In the genomic region with DNA sequence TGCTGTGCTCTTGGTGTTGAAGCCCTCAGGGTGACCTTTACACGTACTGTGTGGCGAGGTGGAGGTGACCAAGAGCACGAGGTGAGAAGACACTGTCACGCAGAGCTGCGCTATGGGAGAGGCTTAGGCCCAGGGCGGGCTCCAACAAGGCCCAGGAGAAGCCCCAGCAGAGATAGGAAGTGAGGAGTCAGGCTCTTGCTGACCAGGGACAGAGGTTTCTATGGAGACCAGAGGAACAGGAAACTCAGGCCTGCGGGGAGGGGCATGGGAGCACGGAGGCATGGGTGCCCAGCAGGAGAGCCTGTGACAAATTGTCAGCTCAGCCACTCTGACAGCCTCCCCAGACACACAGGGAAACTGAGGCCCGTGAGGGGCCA, we compare ENCODE assay signal across 8 cellular contexts. TPM values are rescaled to one million over a fixed set of nuclear protein-coding genes. Genes with fewer than 3 reads are reported as not detected.
DNase-seq lines count a peak whose midpoint lies in the region; ATAC-seq lines count a peak whose summit lies in the region.

No MANE protein-coding gene starts in this region.

- H3K4me3 ChIP-seq in H7 (ENCODE audit: insufficient read depth, low read depth, low read length): no peak overlapping the region

- H3K4me3 Mint-ChIP-seq in activated naive CD4-positive, alpha-beta T cell treated with anti-CD3 and anti-CD28 coated beads for 36 hours: peak overlapping the region; percentile 78
- H3K4me3 Mint-ChIP-seq in activated T-helper 17 cell treated with anti-CD3 and anti-CD28 coated beads, Interleukin-2, amount 50 U/mL, for 72 hours: peak overlapping the region; percentile 92

- H3K27me3 Mint-ChIP-seq in activated naive CD4-positive, alpha-beta T cell treated with anti-CD3 and anti-CD28 coated beads for 36 hours (ENCODE audit: low read depth): no peaks in the 10 kb centered on the region
- no peaks in the 10 kb centered on the region for H3K27me3 Mint-ChIP-seq in activated T-helper 17 cell treated with anti-CD3 and anti-CD28 coated beads, Interleukin-2, amount 50 U/mL, for 72 hours

- ATAC-seq in activated T-helper 17 cell treated with anti-CD3 and anti-CD28 coated beads, Interleukin-2, amount 50 U/mL, for 72 hours (replicated peaks): no peak
- ATAC-seq in sciatic nerve (peak; percentile 68), GM19324 (IDR thresholded peaks at IDR 0.05; ENCODE audit: low FRiP score, unreplicated experiment) (no peak)

- CTCF ChIA-PET in activated naive CD4-positive, alpha-beta T cell treated with anti-CD3 and anti-CD28 coated beads for 36 hours (lab: Charles Lee): interaction anchor here (1.0 to 15.3 kb wide), 2 partner anchors 13 to 26 kb away, joined by 3 to 368 read pairs; a partner anchor contains a TSS

- H3K27me3 ChIP-seq in H7 (ENCODE audit: control insufficient read depth, insufficient read depth, low read length): no peaks in the 10 kb centered on the region

- peaks cover 3% of the 10 kb centered on the region for H3K36me3 ChIP-seq in H7 (replicated peaks; ENCODE audit: control insufficient read depth, insufficient read depth, low read length)

- H3K27ac Mint-ChIP-seq in activated naive CD4-positive, alpha-beta T cell treated with anti-CD3 and anti-CD28 coated beads for 36 hours: peak overlapping the region; percentile 95
- peak overlapping the region; percentile 94 for H3K27ac Mint-ChIP-seq in activated T-helper 17 cell treated with anti-CD3 and anti-CD28 coated beads, Interleukin-2, amount 50 U/mL, for 72 hours

- peaks cover 3% of the 10 kb centered on the region for H3K36me3 Mint-ChIP-seq in activated naive CD4-positive, alpha-beta T cell treated with anti-CD3 and anti-CD28 coated beads for 36 hours (ENCODE audit: low read depth)
- H3K36me3 Mint-ChIP-seq in activated T-helper 17 cell treated with anti-CD3 and anti-CD28 coated beads, Interleukin-2, amount 50 U/mL, for 72 hours (ENCODE audit: low read depth): peaks cover 9% of the 10 kb centered on the region

- H3K9me3 Mint-ChIP-seq in activated naive CD4-positive, alpha-beta T cell treated with anti-CD3 and anti-CD28 coated beads for 36 hours: no peaks in the 10 kb centered on the region
- H3K9me3 Mint-ChIP-seq in activated T-helper 17 cell treated with anti-CD3 and anti-CD28 coated beads, Interleukin-2, amount 50 U/mL, for 72 hours: no peaks in the 10 kb centered on the region

- intact Hi-C loops in activated naive CD4-positive, alpha-beta T cell treated with anti-CD3 and anti-CD28 coated beads for 36 hours (cut with micrococcal nuclease): no loop called here
- intact Hi-C loops in cardiac septum (cut with DNase I): no loop called here
- intact Hi-C loops in sciatic nerve (cut with DNase I): no loop called here

- H3K4me1 Mint-ChIP-seq in activated naive CD4-positive, alpha-beta T cell treated with anti-CD3 and anti-CD28 coated beads for 36 hours (ENCODE audit: low read depth): peaks cover 52% of the 10 kb centered on the region
- H3K4me1 Mint-ChIP-seq in activated T-helper 17 cell treated with anti-CD3 and anti-CD28 coated beads, Interleukin-2, amount 50 U/mL, for 72 hours: peaks cover 10% of the 10 kb centered on the region

- DNase-seq in activated naive CD4-positive, alpha-beta T cell treated with anti-CD3 and anti-CD28 coated beads for 36 hours: no peak
- no peak for DNase-seq in activated naive CD4-positive, alpha-beta T cell (lab: John Stamatoyannopoulos, UW)
- peak; percentile 89 for DNase-seq in cardiac septum (ENCODE audit: low spot score)
- DNase-seq in sciatic nerve (ENCODE audit: low spot score): no peak
- no peak for DNase-seq in H7
- DNase-seq in stimulated activated CD4-positive, alpha-beta T cell treated with anti-CD3 and anti-CD28 coated beads, Interleukin-2, amount 100 ng/mL, for 48 hours: no peak

RNA-seq across cellular contexts. Expression of a gene that starts 15.8 kb away (rescaled TPM):
- 10 to 100 TPM; 82.9 to 89.2 TPM for total RNA-seq in activated naive CD4-positive, alpha-beta T cell treated with anti-CD3 and anti-CD28 coated beads for 36 hours
- total RNA-seq in activated T-helper 17 cell treated with anti-CD3 and anti-CD28 coated beads, Interleukin-2, amount 50 U/mL, for 72 hours: 100 to 1,000 TPM in 1 of 2 donors, 10 to 100 TPM in 1; 78.9 to 100 TPM
- 66.8 TPM for total RNA-seq in cardiac septum
- 45.5 TPM for total RNA-seq in sciatic nerve
- total RNA-seq in H7 (2014; rRNA removed; shearing (Covaris generic)): 80.8 and 109 TPM in 2 replicates

RNA-seq across cellular contexts. Expression of a gene that starts 18.4 kb away (rescaled TPM):
- 1 to 10 TPM; 2.9 to 4.6 TPM for total RNA-seq in activated naive CD4-positive, alpha-beta T cell treated with anti-CD3 and anti-CD28 coated beads for 36 hours
- 10 to 100 TPM in 1 of 2 donors, 1 to 10 TPM in 1; 8.5 to 12.9 TPM for total RNA-seq in activated T-helper 17 cell treated with anti-CD3 and anti-CD28 coated beads, Interleukin-2, amount 50 U/mL, for 72 hours
- total RNA-seq in cardiac septum (6.2 TPM), sciatic nerve (92.7 TPM)
- total RNA-seq in H7 (2014; rRNA removed; shearing (Covaris generic)): 672 and 771 TPM in 2 replicates

RNA-seq across cellular contexts. Expression of a gene that starts 28.6 kb away (rescaled TPM):
- total RNA-seq in activated naive CD4-positive, alpha-beta T cell treated with anti-CD3 and anti-CD28 coated beads for 36 hours: not detected
- 1 to 10 TPM in 1 of 2 donors, under 1 TPM in 1; 0.90 to 6.1 TPM for total RNA-seq in activated T-helper 17 cell treated with anti-CD3 and anti-CD28 coated beads, Interleukin-2, amount 50 U/mL, for 72 hours
- 0.27 TPM for total RNA-seq in cardiac septum
- total RNA-seq in sciatic nerve: not detected
- total RNA-seq in H7 (2014; rRNA removed; shearing (Covaris generic)): 0.14 TPM in 1 of 2 replicates, not detected in the other
